ENCODE assay signal across 20 cellular contexts in genomic region chr9:77726814-77727213, GRCh38.
A peak's percentile ranks its signal among the peaks of the same experiment; 100 is the strongest.
DNase-seq lines count a peak whose midpoint lies in the region; ATAC-seq and TF ChIP-seq lines count a peak whose summit lies in the region.
"Had no signal": no experiment of that assay in that cellular context is flagged by ENCODE, and none has a peak within 500 bp of the region (broad histone marks: within the 10 kb centered on the region; RNA-seq: fewer than 3 reads in every experiment).

No MANE protein-coding gene starts in this region.

- no peak overlapping the region for H3K4me2 ChIP-seq in PC-3 (ENCODE audit: low read length)
- H3K4me2 ChIP-seq: A549 had no signal

- no peak overlapping the region for H3K27ac ChIP-seq in PC-3 (ENCODE audit: low read length)
- H3K27ac ChIP-seq: A549, RWPE1 had no signal

- peaks cover 38% of the 10 kb centered on the region for H3K36me3 Mint-ChIP-seq in activated CD4-positive, alpha-beta T cell treated with anti-CD3 and anti-CD28 coated beads, Interleukin-2, amount 10 ng/mL, durations not matched to agents 24 days and 14 days (ENCODE audit: low read depth)
- H3K36me3 Mint-ChIP-seq in stimulated activated naive CD8-positive, alpha-beta T cell treated with anti-CD3 and anti-CD28 coated beads, Interleukin-15, Interleukin-2, amounts not matched to agents 100 ng/mL and 50 ng/mL, for 24 hours (ENCODE audit: low read depth), result peaks cover 43% of the 10 kb centered on the region
- peaks cover 23% of the 10 kb centered on the region for H3K36me3 Mint-ChIP-seq in activated naive CD8-positive, alpha-beta T cell treated with anti-CD3 and anti-CD28 coated beads, Interleukin-2, amount 50 U/mL, for 24 hours (ENCODE audit: low read depth)
- H3K36me3 Mint-ChIP-seq: IgD-negative memory B cell had no signal

- no peaks in the 10 kb centered on the region for H3K79me2 ChIP-seq in PC-3 (ENCODE audit: low read length)

- no peaks in the 10 kb centered on the region for H3K9me3 ChIP-seq in PC-3 (ENCODE audit: low read length)
- H3K9me3 ChIP-seq: A549, Caco-2 had no signal

- H3K27me3 ChIP-seq in PC-3 (ENCODE audit: low read length), result no peaks in the 10 kb centered on the region

- H4K20me1 ChIP-seq in PC-3 (ENCODE audit: low read length), result no peaks in the 10 kb centered on the region

- H3K4me3 ChIP-seq in PC-3 (ENCODE audit: low read length), result no peak overlapping the region
- H3K4me3 ChIP-seq: A549 had no signal

- no TSS peak for BruUV-seq in PC-3 (replicated peaks; lab: Mats Ljungman, UMichigan)

- no peaks in the 10 kb centered on the region for H3K36me3 ChIP-seq in PC-3 (ENCODE audit: low read depth, low read length)

- no peaks in the 10 kb centered on the region for H3K9me2 ChIP-seq in PC-3 (replicated peaks; ENCODE audit: low read length)

- no peak overlapping the region for H3K9ac ChIP-seq in PC-3 (ENCODE audit: low read length)

- H3K27ac Mint-ChIP-seq in activated CD4-positive, alpha-beta T cell treated with anti-CD3 and anti-CD28 coated beads, Interleukin-2, amount 10 ng/mL, durations not matched to agents 24 days and 14 days, result peak overlapping the region; percentile 87
- H3K27ac Mint-ChIP-seq in stimulated activated naive CD8-positive, alpha-beta T cell treated with anti-CD3 and anti-CD28 coated beads, Interleukin-15, Interleukin-2, amounts not matched to agents 100 ng/mL and 50 ng/mL, for 24 hours, result peak overlapping the region; percentile 88
- H3K27ac Mint-ChIP-seq in activated naive CD8-positive, alpha-beta T cell treated with anti-CD3 and anti-CD28 coated beads, Interleukin-2, amount 50 U/mL, for 24 hours, result peak overlapping the region; percentile 47
- H3K27ac Mint-ChIP-seq: IgD-negative memory B cell had no signal

- H3F3A ChIP-seq in PC-3 (ENCODE audit: low read length, unreplicated experiment), result no peaks in the 10 kb centered on the region

- H3K4me1 ChIP-seq in PC-3 (ENCODE audit: insufficient read depth, low read length), result no peaks in the 10 kb centered on the region
- H3K4me1 ChIP-seq: A549, Caco-2 had no signal

- H3K9me3 Mint-ChIP-seq in activated CD4-positive, alpha-beta T cell treated with anti-CD3 and anti-CD28 coated beads, Interleukin-2, amount 10 ng/mL, durations not matched to agents 24 days and 14 days, result peaks cover 7% of the 10 kb centered on the region
- H3K9me3 Mint-ChIP-seq in stimulated activated naive CD8-positive, alpha-beta T cell treated with anti-CD3 and anti-CD28 coated beads, Interleukin-15, Interleukin-2, amounts not matched to agents 100 ng/mL and 50 ng/mL, for 24 hours, result no peaks in the 10 kb centered on the region
- peaks cover 3% of the 10 kb centered on the region for H3K9me3 Mint-ChIP-seq in activated naive CD8-positive, alpha-beta T cell treated with anti-CD3 and anti-CD28 coated beads, Interleukin-2, amount 50 U/mL, for 24 hours

- POLR2A ChIA-PET in PC-3 (lab: Charles Lee; ENCODE audit: unreplicated experiment), result no interaction called here

- H2AFZ ChIP-seq in PC-3 (ENCODE audit: low read length), result no peak overlapping the region

- peaks cover 27% of the 10 kb centered on the region for H3K4me1 Mint-ChIP-seq in activated CD4-positive, alpha-beta T cell treated with anti-CD3 and anti-CD28 coated beads, Interleukin-2, amount 10 ng/mL, durations not matched to agents 24 days and 14 days
- peaks cover 54% of the 10 kb centered on the region for H3K4me1 Mint-ChIP-seq in stimulated activated naive CD8-positive, alpha-beta T cell treated with anti-CD3 and anti-CD28 coated beads, Interleukin-15, Interleukin-2, amounts not matched to agents 100 ng/mL and 50 ng/mL, for 24 hours (ENCODE audit: low read depth)
- peaks cover 46% of the 10 kb centered on the region for H3K4me1 Mint-ChIP-seq in activated naive CD8-positive, alpha-beta T cell treated with anti-CD3 and anti-CD28 coated beads, Interleukin-2, amount 50 U/mL, for 24 hours

- H3K4me3 Mint-ChIP-seq in activated CD4-positive, alpha-beta T cell treated with anti-CD3 and anti-CD28 coated beads, Interleukin-2, amount 10 ng/mL, durations not matched to agents 24 days and 14 days, result peak overlapping the region; percentile 31
- H3K4me3 Mint-ChIP-seq in stimulated activated naive CD8-positive, alpha-beta T cell treated with anti-CD3 and anti-CD28 coated beads, Interleukin-15, Interleukin-2, amounts not matched to agents 100 ng/mL and 50 ng/mL, for 24 hours, result no peak overlapping the region
- no peak overlapping the region for H3K4me3 Mint-ChIP-seq in activated naive CD8-positive, alpha-beta T cell treated with anti-CD3 and anti-CD28 coated beads, Interleukin-2, amount 50 U/mL, for 24 hours
- H3K4me3 Mint-ChIP-seq: IgD-negative memory B cell had no signal

- no peak for TF ChIP-seq CTCF in PC-3 (conservative IDR thresholded peaks at IDR 0.05; ENCODE audit: low read depth, low read length)

- CTCF ChIA-PET in PC-3 (lab: Charles Lee), result no interaction called here

- ATAC-seq in stimulated activated naive CD8-positive, alpha-beta T cell treated with anti-CD3 and anti-CD28 coated beads, Interleukin-15, Interleukin-2, amounts not matched to agents 100 U/mL and 50 U/mL, for 24 hours, result no peak
- no peak for ATAC-seq in activated naive CD8-positive, alpha-beta T cell treated with anti-CD3 and anti-CD28 coated beads, Interleukin-2, amount 50 U/mL, for 24 hours
- no peak for ATAC-seq in PC-3
- ATAC-seq: A549 had no signal

- intact Hi-C loops in activated CD4-positive, alpha-beta T cell treated with anti-CD3 and anti-CD28 coated beads, Interleukin-2, amount 10 ng/mL, durations not matched to agents 24 days and 14 days (cut with micrococcal nuclease), result loop anchor here (2.0 to 10.0 kb wide), 5 partner anchors 20 to 508 kb away; partner anchors contain the start of gene CEP78
- intact Hi-C loops in PC-3 (cut with micrococcal nuclease), result no loop called here

- no peak for DNase-seq in activated CD4-positive, alpha-beta T cell treated with anti-CD3 and anti-CD28 coated beads, Interleukin-2, amount 10 ng/mL, durations not matched to agents 24 days and 14 days
- DNase-seq in activated CD4-positive, alpha-beta T cell treated with anti-CD3 and anti-CD28 coated beads for 4 hours, result no peak
- DNase-seq in stimulated activated naive CD8-positive, alpha-beta T cell treated with anti-CD3 and anti-CD28 coated beads, Interleukin-15, Interleukin-2, amounts not matched to agents 100 U/mL and 50 U/mL, for 24 hours, result no peak
- DNase-seq in activated naive CD8-positive, alpha-beta T cell treated with anti-CD3 and anti-CD28 coated beads, Interleukin-2, amount 50 U/mL, for 24 hours, result no peak
- no peak for DNase-seq in PC-3
- no peak for DNase-seq in NOMO-1 treated with DMSO at 0.1 percent for 48 hours (lab: John Stamatoyannopoulos, UW; ENCODE audit: unreplicated experiment)
- no peak for DNase-seq in OCI-M1 (lab: John Stamatoyannopoulos, UW)
- DNase-seq: C1 segment of cervical spinal cord, Caco-2, DMS153, GOT3, NCI-H1105, NCI-H1694 treated with DMSO at 0.1 percent for 48 hours, NCI-H2107, NCI-H345, NCI-H526 had no signal

- H3K27me3 Mint-ChIP-seq in activated CD4-positive, alpha-beta T cell treated with anti-CD3 and anti-CD28 coated beads, Interleukin-2, amount 10 ng/mL, durations not matched to agents 24 days and 14 days, result no peaks in the 10 kb centered on the region
- H3K27me3 Mint-ChIP-seq in stimulated activated naive CD8-positive, alpha-beta T cell treated with anti-CD3 and anti-CD28 coated beads, Interleukin-15, Interleukin-2, amounts not matched to agents 100 ng/mL and 50 ng/mL, for 24 hours, result no peaks in the 10 kb centered on the region
- no peaks in the 10 kb centered on the region for H3K27me3 Mint-ChIP-seq in activated naive CD8-positive, alpha-beta T cell treated with anti-CD3 and anti-CD28 coated beads, Interleukin-2, amount 50 U/mL, for 24 hours
